In the genomic region with DNA sequence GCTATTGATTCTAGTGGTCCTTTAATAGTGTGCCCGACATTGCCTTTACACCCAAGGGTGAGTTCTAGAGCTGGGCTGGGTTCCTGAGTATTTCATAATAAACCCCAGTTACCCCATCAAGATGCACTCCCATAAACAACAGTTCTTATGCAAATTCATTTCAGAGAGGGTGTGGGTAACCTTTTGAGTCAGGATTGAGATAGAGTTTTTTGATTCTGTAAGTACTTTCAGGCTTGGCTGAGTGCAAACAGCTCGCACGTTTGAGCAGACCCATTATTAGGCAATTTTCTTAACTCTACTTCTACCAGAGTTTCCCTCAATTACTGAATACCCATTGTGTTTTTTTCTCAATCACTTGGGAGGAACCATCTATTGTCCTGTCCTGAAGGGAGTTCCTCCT, we compare ENCODE assay signal across 7 cellular contexts. TPM values are rescaled to one million over a fixed set of nuclear protein-coding genes. Genes with fewer than 3 reads are reported as not detected.
DNase-seq lines count a peak whose midpoint lies in the region; TF ChIP-seq lines count a peak whose summit lies in the region.
"Not testable (repeated sequence)": the region's sequence is repeated elsewhere in the genome, so short reads cannot be mapped to it uniquely, and the experiment has no call there.
"Had no signal": no experiment of that assay in that cellular context is flagged by ENCODE, and none has a peak within 500 bp of the region (broad histone marks: within the 10 kb centered on the region; RNA-seq: fewer than 3 reads in every experiment).

No MANE protein-coding gene starts in this region.

- not testable (repeated sequence) for H3K27me3 ChIP-seq in HUES48 (ENCODE audit: control insufficient read depth, insufficient read depth, low read length); endodermal cell (ENCODE audit: control insufficient read depth, insufficient read depth, low read length, poor library complexity, severe bottlenecking); neutrophil

- DNase-seq in CD1c-positive myeloid dendritic cell (ENCODE audit: extremely low spot score) = peak; percentile 28
- peak; percentile 30 for DNase-seq in MV-4-11 (lab: John Stamatoyannopoulos, UW)
- peak; percentile 14 for DNase-seq in NOMO-1 treated with DMSO at 0.1 percent for 48 hours (lab: John Stamatoyannopoulos, UW; ENCODE audit: unreplicated experiment)
- DNase-seq in endodermal cell = not testable (repeated sequence)

- not testable (repeated sequence) for H3K27ac Mint-ChIP-seq in endodermal cell

- TF ChIP-seq CTCF in endodermal cell (conservative IDR thresholded peaks at IDR 0.05); neutrophil (IDR thresholded peaks at IDR 0.05): not testable (repeated sequence)

- H3K36me3 Mint-ChIP-seq in endodermal cell (ENCODE audit: low read depth) = not testable (repeated sequence)

- not testable (repeated sequence) for H3K36me3 ChIP-seq in HUES48 (ENCODE audit: control insufficient read depth, insufficient read depth, low read length); endodermal cell (ENCODE audit: control insufficient read depth, insufficient read depth, low read length); neutrophil

- H3K4me3 ChIP-seq in HUES48 (ENCODE audit: low read depth, low read length); endodermal cell (ENCODE audit: low read length): not testable (repeated sequence)
- H3K4me3 ChIP-seq in neutrophil (ENCODE audit: low read depth in 1 of 2, low read length in 1 of 2) = peak overlapping the region in 1 of 2 experiments; percentile 27

- not testable (repeated sequence) for H3K27me3 Mint-ChIP-seq in endodermal cell (ENCODE audit: insufficient read depth)

- H3K4me3 Mint-ChIP-seq in endodermal cell = peak overlapping the region; percentile 8

- H3K4me1 Mint-ChIP-seq in endodermal cell = peaks cover 37% of the 10 kb centered on the region

- not testable (repeated sequence) for H3K9me3 ChIP-seq in HUES48 (ENCODE audit: control insufficient read depth, insufficient read depth, low read length); endodermal cell (ENCODE audit: control insufficient read depth, low read length); neutrophil

- peak overlapping the region; percentile 35 for H3K27ac ChIP-seq in HUES48 (ENCODE audit: low read depth, low read length)
- H3K27ac ChIP-seq in endodermal cell (ENCODE audit: low read depth, low read length) = not testable (repeated sequence)
- peak overlapping the region; percentile 82 for H3K27ac ChIP-seq in neutrophil

- peaks cover 10% of the 10 kb centered on the region for H3K9me3 Mint-ChIP-seq in endodermal cell

- peaks cover 13% of the 10 kb centered on the region; the same call in 1 of the 2 replicates for H3K4me1 ChIP-seq in HUES48 (ENCODE audit: control insufficient read depth, insufficient read depth, low read length)
- H3K4me1 ChIP-seq in endodermal cell (ENCODE audit: control insufficient read depth, insufficient read depth, low read length) = not testable (repeated sequence)
- peaks cover 87 to 88% of the 10 kb centered on the region in 2 experiments for H3K4me1 ChIP-seq in neutrophil (ENCODE audit: control insufficient read depth in 1 of 2, insufficient read depth in 1 of 2, low read depth in 1 of 2, low read length in 1 of 2)

- H3K9ac ChIP-seq in HUES48 (ENCODE audit: low read depth, low read length); endodermal cell (ENCODE audit: extremely low read depth, low read length, poor library complexity, severe bottlenecking): not testable (repeated sequence)

- 47% methylated on average over 3 of the region's 3 CpGs; no CpG with 5 or more reads in 1 of the 2 experiments for WGBS in endodermal cell (ENCODE audit: insufficient coverage in 1 of 2, insufficient read length in 1 of 2), 2 experiments

RNA-seq across cellular contexts. Expression of a gene that starts 16.0 kb away (rescaled TPM):
- total RNA-seq in endodermal cell = 100 to 1,000 TPM in 1 of 2 donors, 10 to 100 TPM in 1; 68.0 to 104 TPM
- polyA plus RNA-seq in endodermal cell (2013, experiment 1 of 2) = 50.3 TPM
- polyA plus RNA-seq in endodermal cell (2013, experiment 2 of 2) = 43.7 TPM

RNA-seq across cellular contexts. Expression of a gene that starts 50.2 kb away (rescaled TPM):
- 10 to 100 TPM; 10.9 to 12.0 TPM for total RNA-seq in endodermal cell
- polyA plus RNA-seq in endodermal cell (2013, experiment 1 of 2) = 22.2 TPM
- polyA plus RNA-seq in endodermal cell (2013, experiment 2 of 2) = 19.9 TPM
- total RNA-seq: CD4-positive, CD25-positive, alpha-beta regulatory T cell had no signal

RNA-seq across cellular contexts. Expression of a gene that starts 50.6 kb away (rescaled TPM):
- total RNA-seq in endodermal cell = 10 to 100 TPM; 37.3 to 56.7 TPM
- polyA plus RNA-seq in endodermal cell (2013, experiment 1 of 2) = 20.6 TPM
- polyA plus RNA-seq in endodermal cell (2013, experiment 2 of 2) = 15.2 TPM
